In genomic region chr15:73696641-73697001, GRCh38 we compare ENCODE assay signal across 8 cellular contexts. TPM values are rescaled to one million over a fixed set of nuclear protein-coding genes. Genes with fewer than 3 reads are reported as not detected.
DNase-seq lines count a peak whose midpoint lies in the region; ATAC-seq and TF ChIP-seq lines count a peak whose summit lies in the region.

No MANE protein-coding gene starts in this region.

- intact Hi-C loops in A673 (cut with micrococcal nuclease; ENCODE audit: unreplicated experiment): no loop called here

- H3K9me3 Mint-ChIP-seq in HFFc6: no peaks in the 10 kb centered on the region
- no peaks in the 10 kb centered on the region for H3K9me3 Mint-ChIP-seq in brain

- no peaks in the 10 kb centered on the region for H3K9me3 ChIP-seq in A673 (ENCODE audit: low read depth, low read length, poor library complexity, severe bottlenecking)
- H3K9me3 ChIP-seq in mesodermal cell (ENCODE audit: control insufficient read depth, low read length): no peaks in the 10 kb centered on the region

- no peak for ATAC-seq in HG03521 (IDR thresholded peaks at IDR 0.05; ENCODE audit: unreplicated experiment)

- WGBS in mesodermal cell (ENCODE audit: insufficient coverage in 2 of 2), 2 experiments: 100% methylated on average over 1 of the region's 1 CpG

- H3K27me3 ChIP-seq in A673 (replicated peaks; ENCODE audit: insufficient read depth, low read depth, low read length, poor library complexity): no peaks in the 10 kb centered on the region

- H3K4me1 Mint-ChIP-seq in HFFc6 (ENCODE audit: low read depth) (peaks cover 79% of the 10 kb centered on the region), brain (peaks cover 71% of the 10 kb centered on the region)

- CTCF ChIA-PET in A673 (lab: Charles Lee): interaction anchor here (0.6 to 4.6 kb wide), 8 partner anchors 11 to 974 kb away, joined by 3 to 38 read pairs (median 8); no protein-coding TSS in a partner anchor

- H3K27ac Mint-ChIP-seq in HFFc6: peak overlapping the region; percentile 95
- H3K27ac Mint-ChIP-seq in brain: peak overlapping the region; percentile 29 to 95 (median 91)

- H3K4me3 ChIP-seq in A673 (ENCODE audit: low read depth, low read length, poor library complexity, severe bottlenecking) (no peak overlapping the region), mesodermal cell (ENCODE audit: extremely low read depth, insufficient read depth, low read length, poor library complexity, severe bottlenecking) (no peak overlapping the region)

- peaks cover 9% of the 10 kb centered on the region for H3K36me3 Mint-ChIP-seq in HFFc6 (ENCODE audit: low read depth)
- H3K36me3 Mint-ChIP-seq in brain: peaks cover 9% of the 10 kb centered on the region

- BruUV-seq in A673 (replicated peaks; lab: Mats Ljungman, UMichigan): no TSS peak

- H3K4me1 ChIP-seq in A673 (ENCODE audit: insufficient read depth, low read length, poor library complexity, severe bottlenecking): peaks cover 31% of the 10 kb centered on the region
- H3K4me1 ChIP-seq in mesodermal cell (ENCODE audit: control insufficient read depth, insufficient read depth, low read length, poor library complexity, severe bottlenecking): peaks cover 40% of the 10 kb centered on the region

- no peak for TF ChIP-seq POLR2A in erythroblast (IDR thresholded peaks at IDR 0.05; ENCODE audit: low read length)

- POLR2A ChIA-PET in A673 (lab: Charles Lee; ENCODE audit: low non-redundant PET): no interaction called here

- DNase-seq in A673 (ENCODE audit: low spot score) (no peak), HFFc6 (no peak), erythroblast (lab: John Stamatoyannopoulos, UW) (no peak), hepatic stellate cell (ENCODE audit: low spot score) (no peak), G401 (ENCODE audit: low spot score) (no peak)

- in situ Hi-C loops in G401 (cut with HindIII; ENCODE audit: low sequenced_read_pairs): no loop called here

- H3K36me3 ChIP-seq in A673 (ENCODE audit: insufficient read depth, low read length, poor library complexity, severe bottlenecking) (no peaks in the 10 kb centered on the region), mesodermal cell (ENCODE audit: control insufficient read depth, insufficient read depth, low read length) (peaks cover 52% of the 10 kb centered on the region)

- H3K4me3 Mint-ChIP-seq in HFFc6 (peak overlapping the region; percentile 70), brain (peak overlapping the region in 3 of 5 experiments; percentile 5 to 64 (median 21))

- TF ChIP-seq CTCF in A673 (conservative IDR thresholded peaks at IDR 0.05; ENCODE audit: low read depth, low read length) (no peak), HFFc6 (IDR thresholded peaks at IDR 0.05) (no peak), brain (conservative IDR thresholded peaks at IDR 0.05) (no peak)

- peak overlapping the region; percentile 70 for H3K27ac ChIP-seq in A673 (ENCODE audit: low read depth, low read length, poor library complexity, severe bottlenecking)
- H3K27ac ChIP-seq in mesodermal cell (ENCODE audit: low read depth, low read length, severe bottlenecking): peak overlapping the region; percentile 73

- H3K27me3 Mint-ChIP-seq in HFFc6 (ENCODE audit: insufficient read depth) (peaks cover 5% of the 10 kb centered on the region), brain (no peaks in the 10 kb centered on the region)

RNA-seq across cellular contexts. Expression of gene CD276, which starts 12.4 kb away (rescaled TPM):
- 71.4 and 74.6 TPM in 2 replicates for total RNA-seq in A673 (2021)
- 100 to 1,000 TPM in 3 of 6 experiments, 10 to 100 TPM in 3; 86.5 to 121 (median 105) TPM for total RNA-seq in HFFc6 (2021; fragmentation: NEBNext Ultra II Directional; extraction: Animal tissue kit (Norgen Biotek cat#: 25700))
- 94.2 TPM for polyA plus RNA-seq in brain (ENCODE audit: insufficient read depth, low read depth, low replicate concordance)
- 267 TPM for polyA plus RNA-seq in mesodermal cell (2013, experiment 1 of 2)
- polyA plus RNA-seq in mesodermal cell (2013, experiment 2 of 2): 234 TPM
- total RNA-seq in G401 (2014; rRNA removed; shearing (Covaris generic)): 85.5 and 108 TPM in 2 replicates

RNA-seq across cellular contexts. Expression of gene INSYN1, which starts 56.5 kb away (rescaled TPM):
- total RNA-seq in A673 (2021): 0.54 and 2.0 TPM in 2 replicates
- total RNA-seq in HFFc6 (2021; fragmentation: NEBNext Ultra II Directional; extraction: Animal tissue kit (Norgen Biotek cat#: 25700)): 1 to 10 TPM in 2 of 6 experiments, under 1 TPM in 4; 0.15 to 1.3 (median 0.28) TPM
- 25.6 TPM for polyA plus RNA-seq in brain (ENCODE audit: insufficient read depth, low read depth, low replicate concordance)
- polyA plus RNA-seq in mesodermal cell (2013, experiment 1 of 2): 3.4 TPM
- polyA plus RNA-seq in mesodermal cell (2013, experiment 2 of 2): 3.7 TPM
- total RNA-seq in G401 (2014; rRNA removed; shearing (Covaris generic)): 22.2 and 28.4 TPM in 2 replicates
